ENCODE assay signal across 21 cellular contexts in the genomic region with DNA sequence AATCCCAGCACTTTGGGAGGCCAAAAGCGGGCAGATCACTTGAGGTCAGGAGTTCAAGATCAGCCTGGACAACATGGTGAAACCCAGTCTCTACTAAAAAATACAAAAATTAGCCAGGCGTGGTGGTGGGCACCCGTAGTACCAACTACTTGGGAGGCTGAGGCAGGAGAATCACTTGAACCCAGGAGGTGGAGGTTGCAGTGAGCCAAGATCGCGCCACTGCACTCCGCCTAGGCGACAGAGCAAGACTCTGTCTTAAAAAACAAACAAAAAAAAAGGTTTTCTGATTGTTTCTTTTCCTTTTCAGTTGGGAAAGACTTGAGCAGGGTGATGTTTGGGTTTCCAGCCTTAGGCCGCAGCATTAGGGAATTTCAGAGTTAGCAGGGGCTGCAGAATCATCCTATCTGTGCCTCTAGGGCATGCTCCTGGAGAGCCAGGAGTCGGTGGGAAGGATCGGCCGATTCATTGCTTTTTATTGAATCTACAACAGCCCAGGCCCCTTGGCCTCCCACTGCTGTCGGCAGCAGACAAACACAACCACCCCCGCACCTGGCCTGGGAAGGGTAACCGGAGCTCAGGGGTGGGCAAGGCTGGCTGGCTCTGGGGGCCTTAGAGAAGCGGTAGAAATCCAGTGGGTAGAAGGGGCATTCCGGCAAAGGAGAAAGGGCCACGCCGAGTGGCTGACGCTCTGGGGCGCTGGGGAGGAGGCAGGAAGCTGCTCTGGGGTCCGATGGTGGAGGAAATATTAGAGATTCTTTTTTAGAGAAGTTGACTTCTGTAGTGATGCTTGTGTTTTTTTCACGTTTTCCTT. TPM values are rescaled to one million over a fixed set of nuclear protein-coding genes. Genes with fewer than 3 reads are reported as not detected.
DNase-seq lines count a peak whose midpoint lies in the region; ATAC-seq and TF ChIP-seq lines count a peak whose summit lies in the region.
"Had no signal": no experiment of that assay in that cellular context is flagged by ENCODE, and none has a peak within 500 bp of the region (broad histone marks: within the 10 kb centered on the region; RNA-seq: fewer than 3 reads in every experiment).

No MANE protein-coding gene starts in this region.

- H3K36me3 Mint-ChIP-seq in GM23338 (ENCODE audit: low read depth), result peaks cover 45% of the 10 kb centered on the region

- DNase-seq in GM23338 (ENCODE audit: low spot score), result peak; percentile 64
- peak; percentile 41 for DNase-seq in SK-N-DZ (ENCODE audit: low spot score)
- peak; percentile 62 for DNase-seq in islet precursor cell
- DNase-seq in sigmoid colon, result peak; percentile 60
- DNase-seq in dedifferentiated amniotic fluid mesenchymal stem cell (ENCODE audit: extremely low spot score), result no peak
- no peak for DNase-seq in stimulated activated CD4-positive, alpha-beta T cell treated with anti-CD3 and anti-CD28 coated beads, Interleukin-2, amount 100 ng/mL, for 48 hours
- DNase-seq in inferior parietal cortex (ENCODE audit: extremely low spot score), result no peak
- DNase-seq: activated CD4-positive, alpha-beta T cell treated with anti-CD3 and anti-CD28 coated beads for 1 hour; activated CD8-positive, alpha-beta memory T cell treated with anti-CD3 and anti-CD28 coated beads, Interleukin-2, amount 50 U/mL, for 4 hours; activated naive CD4-positive, alpha-beta T cell treated with anti-CD3 and anti-CD28 coated beads, Interleukin-2, amount 50 U/mL, for 16 hours; dermis blood vessel endothelial cell; DMS153; erythroblast; Kasumi-1; NCI-H1417 treated with DMSO at 0.1 percent for 48 hours; SIG-M5; stimulated activated CD4-positive, alpha-beta T cell treated with anti-CD3 and anti-CD28 coated beads, Interleukin-4, amount 100 ng/mL, for 24 hours; stimulated activated CD8-positive, alpha-beta memory T cell treated with anti-CD3 and anti-CD28 coated beads, Interleukin-4, amount 100 ng/mL, for 48 hours had no signal

- H3F3A ChIP-seq in GM23338 (replicated peaks; ENCODE audit: low read depth), result peaks cover 26% of the 10 kb centered on the region

- no peaks in the 10 kb centered on the region for H3K27me3 ChIP-seq in GM23338 (ENCODE audit: insufficient read depth)
- no peaks in the 10 kb centered on the region for H3K27me3 ChIP-seq in sigmoid colon
- H3K27me3 ChIP-seq: BLaER1 had no signal

- no peak for TF ChIP-seq POLR2A in sigmoid colon (IDR thresholded peaks at IDR 0.05)

- H3K27ac Mint-ChIP-seq in GM23338, result peak overlapping the region; percentile 84
- H3K27ac Mint-ChIP-seq: T-helper 2 cell treated with Interferon-gamma antibody and Interleukin-4, amounts not matched to agents 5 μg/mL and 100 μg/mL, for 36 hours had no signal

- H3K4me3 ChIP-seq in GM23338 (no peak overlapping the region), sigmoid colon (no peak overlapping the region)
- H3K4me3 ChIP-seq: BLaER1 had no signal

- WGBS in sigmoid colon, 2 donors, result 80 to 90% methylated on average over 22 of the region's 22 CpGs

- peak overlapping the region; percentile 15; the same call in 1 of the 2 replicates for H3K4me2 ChIP-seq in GM23338
- H3K4me2 ChIP-seq: BLaER1 had no signal

- H3K4me1 ChIP-seq in GM23338 (ENCODE audit: insufficient read depth) (peaks cover 20% of the 10 kb centered on the region), sigmoid colon (peaks cover 0 to 33% (median 24%) of the 10 kb centered on the region in 4 donors)

- H3K27ac ChIP-seq in GM23338 (ENCODE audit: low read depth), result peak overlapping the region; percentile 72
- H3K27ac ChIP-seq in sigmoid colon, result no peak overlapping the region
- H3K27ac ChIP-seq: BLaER1, HL-60 had no signal

- peaks cover 20% of the 10 kb centered on the region for H3K79me2 ChIP-seq in GM23338 (replicated peaks; ENCODE audit: insufficient read depth)

- H3K9me2 ChIP-seq in GM23338 (ENCODE audit: insufficient read depth), result no peaks in the 10 kb centered on the region

- peak overlapping the region; percentile 8; the same call in 1 of the 3 replicates for H3K4me3 Mint-ChIP-seq in GM23338
- H3K4me3 Mint-ChIP-seq: T-helper 2 cell treated with Interferon-gamma antibody and Interleukin-4, amounts not matched to agents 5 μg/mL and 100 μg/mL, for 36 hours had no signal

- H3K36me3 ChIP-seq in GM23338 (ENCODE audit: insufficient read depth) (peaks cover 7% of the 10 kb centered on the region), sigmoid colon (no peaks in the 10 kb centered on the region)

- no peak for TF ChIP-seq CTCF in GM23338 (conservative IDR thresholded peaks at IDR 0.05; ENCODE audit: low read depth in 2 of 2)
- TF ChIP-seq CTCF in sigmoid colon (IDR thresholded peaks at IDR 0.05), result no peak

- no peaks in the 10 kb centered on the region; the same call in 1 of the 3 replicates for H3K9me3 Mint-ChIP-seq in GM23338
- H3K9me3 Mint-ChIP-seq: T-helper 2 cell treated with Interferon-gamma antibody and Interleukin-4, amounts not matched to agents 5 μg/mL and 100 μg/mL, for 36 hours had no signal

- H3K27me3 Mint-ChIP-seq in GM23338 (ENCODE audit: insufficient read depth, low read depth, poor library complexity), result peaks cover 36% of the 10 kb centered on the region

- H2AFZ ChIP-seq in GM23338, result no peak overlapping the region

- TF ChIP-seq EP300 in sigmoid colon (IDR thresholded peaks at IDR 0.05), result no peak

- peak; percentile 62 for ATAC-seq in GM23338

- no peaks in the 10 kb centered on the region; the same call in 1 of the 2 replicates for H4K20me1 ChIP-seq in GM23338 (replicated peaks; ENCODE audit: insufficient read depth)

- intact Hi-C loops in sigmoid colon (cut with DNase I), result loop anchor here (5.0 kb wide), 2 partner anchors 52 to 273 kb away; partner anchors contain the start of genes CHP1 and EXD1

- H3K9me3 ChIP-seq in sigmoid colon, result no peaks in the 10 kb centered on the region

- peaks cover 43% of the 10 kb centered on the region for H3K4me1 Mint-ChIP-seq in GM23338

TF ChIP-seq in GM23338, 12 proteins besides CTCF, POLR2A, EP300 and RAD21 (continues in another document):
- TF ChIP-seq ZNF114 (CRISPR knock-in tag; IDR thresholded peaks at IDR 0.05), result no peak
- TF ChIP-seq, protein P1, sequence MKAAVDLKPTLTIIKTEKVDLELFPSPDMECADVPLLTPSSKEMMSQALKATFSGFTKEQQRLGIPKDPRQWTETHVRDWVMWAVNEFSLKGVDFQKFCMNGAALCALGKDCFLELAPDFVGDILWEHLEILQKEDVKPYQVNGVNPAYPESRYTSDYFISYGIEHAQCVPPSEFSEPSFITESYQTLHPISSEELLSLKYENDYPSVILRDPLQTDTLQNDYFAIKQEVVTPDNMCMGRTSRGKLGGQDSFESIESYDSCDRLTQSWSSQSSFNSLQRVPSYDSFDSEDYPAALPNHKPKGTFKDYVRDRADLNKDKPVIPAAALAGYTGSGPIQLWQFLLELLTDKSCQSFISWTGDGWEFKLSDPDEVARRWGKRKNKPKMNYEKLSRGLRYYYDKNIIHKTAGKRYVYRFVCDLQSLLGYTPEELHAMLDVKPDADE (IDR thresholded peaks at IDR 0.05), result no peak

RNA-seq across cellular contexts. Expression of gene CHAC1, which starts 6.3 kb away (rescaled TPM):
- total RNA-seq in GM23338 (2014; rRNA removed; shearing (Covaris generic)), result 112 and 124 TPM in 2 replicates
- polyA plus RNA-seq in GM23338 (2016; fragmentation: Nextera tagmentation; extraction: Ambion mirVana) (73.0 and 74.4 TPM in 2 replicates), sigmoid colon (10 to 100 TPM in 1 of 3 donors, 1 to 10 TPM in 2; 3.0 to 31.4 (median 8.3) TPM)
- 8.0 and 8.1 TPM in 2 replicates for polyA plus RNA-seq in SK-N-DZ (2014; cell fraction: cytosol; rRNA removed)
- polyA plus RNA-seq in SK-N-DZ (2014; cell fraction: nucleus; rRNA removed), result 6.2 and 7.3 TPM in 2 replicates
- 1 to 10 TPM in 3 of 4 donors, under 1 TPM in 1; 0.66 to 3.1 (median 2.4) TPM for total RNA-seq in sigmoid colon

RNA-seq across cellular contexts. Expression of gene DLL4, which starts 30.4 kb away (rescaled TPM):
- total RNA-seq in GM23338 (2014; rRNA removed; shearing (Covaris generic)), result 0.31 and 0.62 TPM in 2 replicates
- polyA plus RNA-seq in GM23338 (2016; fragmentation: Nextera tagmentation; extraction: Ambion mirVana) (0.64 and 0.99 TPM in 2 replicates), sigmoid colon (10 to 100 TPM in 1 of 3 donors, 1 to 10 TPM in 2; 1.6 to 12.2 (median 3.6) TPM)
- polyA plus RNA-seq in SK-N-DZ (2014; cell fraction: cytosol; rRNA removed), result 1.4 and 1.5 TPM in 2 replicates
- polyA plus RNA-seq in SK-N-DZ (2014; cell fraction: nucleus; rRNA removed), result 0.93 and 1.6 TPM in 2 replicates
- total RNA-seq in sigmoid colon, result 1 to 10 TPM; 3.5 to 5.4 (median 4.6) TPM

Comparison
In these comparisons a context has a peak if more than half of its experiments do, and no peak if none do; other contexts are left out.
1. DNase-seq: peak in GM23338 (single experiment), SK-N-DZ (single experiment), islet precursor cell (single experiment) and sigmoid colon (single experiment); none in dedifferentiated amniotic fluid mesenchymal stem cell (single experiment), stimulated activated CD4-positive, alpha-beta T cell treated with anti-CD3 and anti-CD28 coated beads, Interleukin-2, amount 100 ng/mL, for 48 hours (0 of 2) and inferior parietal cortex (single experiment).
2. RNA of gene CHAC1, which starts 6.3 kb away (total RNA-seq): 112 to 124 TPM in GM23338; 0.66 to 3.1 TPM in sigmoid colon; every median in the first group is over 10 times any median in the second.